Comparison of ENCODE assay signal across 8 cellular contexts in genomic region chr5:134005415-134006118, GRCh38. TPM values are rescaled to one million over a fixed set of nuclear protein-coding genes. Genes with fewer than 3 reads are reported as not detected.
A peak's percentile ranks its signal among the peaks of the same experiment; 100 is the strongest.
DNase-seq lines count a peak whose midpoint lies in the region; ATAC-seq, FAIRE-seq and TF ChIP-seq lines count a peak whose summit lies in the region.

No MANE protein-coding gene starts in this region.

- H3K4me1 ChIP-seq in A549 (peaks cover 48% of the 10 kb centered on the region), gastroesophageal sphincter (peaks cover 8 to 47% (median 25%) of the 10 kb centered on the region in 3 donors), pancreas (peaks cover 5 to 24% (median 17%) of the 10 kb centered on the region in 3 donors)

- peak overlapping the region; percentile 98 for H3K27ac ChIP-seq in A549
- H3K27ac ChIP-seq in VCaP = peak overlapping the region; percentile 97
- peak overlapping the region; percentile 95 to 100 (median 99) for H3K27ac ChIP-seq in gastroesophageal sphincter
- peak overlapping the region; percentile 91 to 98 (median 95) for H3K27ac ChIP-seq in pancreas

- ATAC-seq in A549 = peak; percentile 45 to 60; a peak in 4 of 6 replicates
- peak; percentile 23 for ATAC-seq in GM18861 (IDR thresholded peaks at IDR 0.05; ENCODE audit: unreplicated experiment)
- ATAC-seq in gastroesophageal sphincter = no peak
- ATAC-seq in pancreas = peak; percentile 9 to 46 (median 30)
- no peak for ATAC-seq in GM21381 (IDR thresholded peaks at IDR 0.05; ENCODE audit: unreplicated experiment)

- CTCF ChIA-PET in A549 (lab: Yijun Ruan, JAX) = interaction anchor here (1.1 to 6.4 kb wide), 8 partner anchors 9 to 141 kb away, joined by 3 to 36 read pairs (median 4); no protein-coding TSS in a partner anchor

- H3K4me3 ChIP-seq in A549 (peak overlapping the region; percentile 90), gastroesophageal sphincter (peak overlapping the region; percentile 78 to 98), pancreas (peak overlapping the region; percentile 93 to 97 (median 95))

- FAIRE-seq in A549 (lab: Jason Lieb, UNC) (no peak), pancreas (lab: Jason Lieb, UNC) (no peak)

- TF ChIP-seq RAD21 in A549 (conservative IDR thresholded peaks at IDR 0.05 in 1 of 2, IDR thresholded peaks at IDR 0.05 in 1 of 2) = no peak

- TF ChIP-seq CTCF in A549 (IDR thresholded peaks at IDR 0.05) = no peak
- TF ChIP-seq CTCF in VCaP (conservative IDR thresholded peaks at IDR 0.05) = no peak
- no peak for TF ChIP-seq CTCF in gastroesophageal sphincter (IDR thresholded peaks at IDR 0.05)
- TF ChIP-seq CTCF in pancreas (IDR thresholded peaks at IDR 0.05) = no peak

- DNase-seq in A549 (ENCODE audit: low read depth in 1 of 2, low spot score in 1 of 2) (peak; percentile 48 to 78), pancreas (peak in 2 of 6 donors; percentile 38 to 76), islet precursor cell (no peak)
- no peak for DNase-seq in stimulated activated CD4-positive, alpha-beta T cell treated with anti-CD3 and anti-CD28 coated beads, Interleukin-12 subunit alpha, Interleukin-12 subunit beta, amount 100 ng/mL, for 4 hours

- TF ChIP-seq POLR2A in A549 (IDR thresholded peaks at IDR 0.05; ENCODE audit: low read length) (no peak; the same call in 1 of the 2 replicates), gastroesophageal sphincter (IDR thresholded peaks at IDR 0.05) (peak in 1 of 2 donors; percentile 6)

- H3K4me2 ChIP-seq in A549 = peak overlapping the region; percentile 85

- TF ChIP-seq EP300 in A549 (IDR thresholded peaks at IDR 0.05) = no peak
- no peak for TF ChIP-seq EP300 in gastroesophageal sphincter (IDR thresholded peaks at IDR 0.05)

- no peaks in the 10 kb centered on the region for H3K9me3 ChIP-seq in A549
- H3K9me3 ChIP-seq in gastroesophageal sphincter = no peaks in the 10 kb centered on the region
- H3K9me3 ChIP-seq in pancreas = no peaks in the 10 kb centered on the region

- 24% methylated on average over 39 of the region's 41 CpGs for WGBS in A549 (ENCODE audit: missing lambda C conversion rate)
- WGBS in gastroesophageal sphincter (ENCODE audit: low coverage in 1 of 2), 2 donors = 6 to 16% methylated on average over 11 to 21 of the region's 41 CpGs
- WGBS in pancreas, 2 donors = 12 to 13% methylated on average over 41 of the region's 41 CpGs

- POLR2A ChIA-PET in A549 (lab: Yijun Ruan, JAX) = interaction anchor here (0.6 to 1.4 kb wide), 10 partner anchors 9 to 172 kb away, joined by 3 to 11 read pairs (median 4); partner anchors contain the start of gene SKP1

- no peaks in the 10 kb centered on the region for H3K27me3 ChIP-seq in gastroesophageal sphincter
- H3K27me3 ChIP-seq in pancreas = no peaks in the 10 kb centered on the region

- intact Hi-C loops in pancreas (cut with DNase I) = no loop called here

- peaks cover 0 to 6% of the 10 kb centered on the region in 2 donors for H3K36me3 ChIP-seq in gastroesophageal sphincter
- no peaks in the 10 kb centered on the region for H3K36me3 ChIP-seq in pancreas

TF ChIP-seq in A549, 52 proteins besides CTCF, POLR2A, EP300 and RAD21:
- TF ChIP-seq TP53 (CRISPR knock-in tag; IDR thresholded peaks at IDR 0.05) (peak; percentile 20; the same call in 1 of the 2 replicates), KDM5A (IDR thresholded peaks at IDR 0.05) (no peak), FOSL2 (IDR thresholded peaks at IDR 0.05) (no peak), FOSL2 (CRISPR knock-in tag; IDR thresholded peaks at IDR 0.05) (no peak), GATA3 (IDR thresholded peaks at IDR 0.05; ENCODE audit: borderline replicate concordance) (no peak), ELK1 (IDR thresholded peaks at IDR 0.05; ENCODE audit: low read depth, low read length) (no peak), MYC (IDR thresholded peaks at IDR 0.05; ENCODE audit: borderline replicate concordance, low read length) (peak; percentile 70; the same call in 1 of the 2 replicates), NFE2L2 (conservative IDR thresholded peaks at IDR 0.05; ENCODE audit: low read length) (no peak), PHF8 (IDR thresholded peaks at IDR 0.05; ENCODE audit: borderline replicate concordance, low read depth) (no peak; the same call in 1 of the 2 replicates), CEBPB (IDR thresholded peaks at IDR 0.05) (no peak), E2F6 (IDR thresholded peaks at IDR 0.05; ENCODE audit: borderline replicate concordance, low read depth) (no peak; the same call in 1 of the 2 replicates), KDM1A (IDR thresholded peaks at IDR 0.05; ENCODE audit: low read depth) (no peak), USF2 (IDR thresholded peaks at IDR 0.05) (no peak), JUN (IDR thresholded peaks at IDR 0.05) (no peak), HMGXB4 (CRISPR knock-in tag; IDR thresholded peaks at IDR 0.05; ENCODE audit: borderline replicate concordance) (no peak), RARB (CRISPR knock-in tag; IDR thresholded peaks at IDR 0.05) (no peak), MAX (IDR thresholded peaks at IDR 0.05) (peak; percentile 35; the same call in 1 of the 2 replicates), SREBF2 (IDR thresholded peaks at IDR 0.05) (no peak), POLR2AphosphoS2 (conservative IDR thresholded peaks at IDR 0.05; ENCODE audit: low read length) (no peak), NPAS2 (CRISPR knock-in tag; IDR thresholded peaks at IDR 0.05; ENCODE audit: borderline replicate concordance) (no peak)

RNA-seq across cellular contexts. Expression of gene VDAC1, which starts 0.8 kb away (rescaled TPM):
- polyA plus RNA-seq in A549 (2011; rRNA removed) (300 and 369 TPM in 2 replicates), A549 (2017; fragmentation: RNase III; extraction: RNeasy Plus Mini Kit Qiagen cat#74134 plus additional on column Dnase treatment) (416 to 463 TPM (median 442 TPM) in 3 replicates), pancreas (10 to 100 TPM; 49.5 to 67.1 TPM)
- 253 and 262 TPM in 2 replicates for polyA plus RNA-seq in A549 (2012; cell fraction: cytosol; rRNA removed)
- 142 and 193 TPM in 2 replicates for polyA plus RNA-seq in A549 (2012; cell fraction: nucleus; rRNA removed)
- polyA minus RNA-seq in A549 (2011; rRNA and poly(A)+ RNA removed) = 145 and 174 TPM in 2 replicates
- total RNA-seq in gastroesophageal sphincter (100 to 1,000 TPM; 112 to 157 (median 131) TPM), pancreas (10 to 100 TPM; 41.8 to 87.8 (median 63.9) TPM)

RNA-seq across cellular contexts. Expression of gene C5orf15, which starts 37.1 kb away (rescaled TPM):
- polyA plus RNA-seq in A549 (2011; rRNA removed) = 103 and 126 TPM in 2 replicates
- polyA plus RNA-seq in A549 (2012; cell fraction: cytosol; rRNA removed) = 56.7 and 62.9 TPM in 2 replicates
- 40.6 and 52.1 TPM in 2 replicates for polyA plus RNA-seq in A549 (2012; cell fraction: nucleus; rRNA removed)
- 89.1 to 92.9 TPM (median 89.9 TPM) in 3 replicates for polyA plus RNA-seq in A549 (2017; fragmentation: RNase III; extraction: RNeasy Plus Mini Kit Qiagen cat#74134 plus additional on column Dnase treatment)
- polyA minus RNA-seq in A549 (2011; rRNA and poly(A)+ RNA removed) = 45.9 and 61.8 TPM in 2 replicates
- total RNA-seq in gastroesophageal sphincter = 10 to 100 TPM; 22.2 to 38.0 (median 23.2) TPM
- total RNA-seq in pancreas = 10 to 100 TPM in 3 of 6 donors, 1 to 10 TPM in 3; 6.4 to 25.4 (median 10.7) TPM
- 10 to 100 TPM in 1 of 2 donors, 1 to 10 TPM in 1; 7.9 to 35.4 TPM for polyA plus RNA-seq in pancreas

Comparison
In these comparisons a context has a peak if more than half of its experiments do, and no peak if none do; other contexts are left out.
1. ATAC-seq: peak in A549 (2 of 2), GM18861 (single experiment) and pancreas (4 of 4); none in gastroesophageal sphincter (single experiment) and GM21381 (single experiment).
2. DNase-seq: peak in A549 (2 of 2); none in islet precursor cell (single experiment) and stimulated activated CD4-positive, alpha-beta T cell treated with anti-CD3 and anti-CD28 coated beads, Interleukin-12 subunit alpha, Interleukin-12 subunit beta, amount 100 ng/mL, for 4 hours (single experiment).
3. Peak in every context shown above with its lines, with median percentiles within 50 percentile points of each other: H3K27ac ChIP-seq and H3K4me3 ChIP-seq.